8 cellular contexts compared by ENCODE assay signal in the genomic region with DNA sequence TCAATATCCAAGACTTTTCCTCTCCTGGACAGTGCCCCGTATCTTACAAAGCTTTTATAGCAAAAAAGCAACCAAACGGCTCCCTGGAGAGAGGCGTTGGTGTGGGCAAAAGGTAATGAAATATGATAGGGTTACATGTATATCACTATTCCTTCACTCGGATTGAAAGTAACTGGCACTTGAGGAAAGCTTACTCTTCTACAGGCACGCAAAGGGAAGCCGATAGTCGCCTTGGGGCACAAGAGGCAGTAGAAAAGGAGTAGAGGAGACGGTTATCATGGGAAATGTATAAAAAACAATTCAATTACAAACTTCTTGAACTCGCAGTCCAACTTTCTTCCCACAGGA. TPM values are rescaled to one million over a fixed set of nuclear protein-coding genes. Genes with fewer than 3 reads are reported as not detected.
A peak's percentile ranks its signal among the peaks of the same experiment; 100 is the strongest.
DNase-seq lines count a peak whose midpoint lies in the region; ATAC-seq, FAIRE-seq and TF ChIP-seq lines count a peak whose summit lies in the region.

No MANE protein-coding gene starts in this region.

- no peak overlapping the region for H2BK15ac ChIP-seq in mesenchymal stem cell (ENCODE audit: low read depth, poor library complexity, severe bottlenecking)

- no peak overlapping the region for H4K91ac ChIP-seq in mesenchymal stem cell (ENCODE audit: low read length)

- no peak overlapping the region for H3K18ac ChIP-seq in mesenchymal stem cell (ENCODE audit: low read depth in 1 of 2, low read length in 2 of 2)

- H3K27me3 ChIP-seq in body of pancreas (no peaks in the 10 kb centered on the region), mesenchymal stem cell (ENCODE audit: control insufficient read depth in 1 of 2, insufficient read depth in 1 of 2, low read length in 2 of 2) (no peaks in the 10 kb centered on the region)

- H2BK12ac ChIP-seq in mesenchymal stem cell (ENCODE audit: low read length in 2 of 2): no peak overlapping the region

- no peak for FAIRE-seq in A549 (lab: Jason Lieb, UNC)

- no peak overlapping the region for H2BK120ac ChIP-seq in mesenchymal stem cell (ENCODE audit: low read depth, low read length)

- TF ChIP-seq RAD21 in A549 (conservative IDR thresholded peaks at IDR 0.05 in 1 of 2, IDR thresholded peaks at IDR 0.05 in 1 of 2): no peak

- H3K4me1 ChIP-seq in A549 (peaks cover 23% of the 10 kb centered on the region), body of pancreas (peaks cover 44% of the 10 kb centered on the region), mesenchymal stem cell (ENCODE audit: control insufficient read depth, insufficient read depth, low read depth, low read length) (no peaks in the 10 kb centered on the region)

- H3K4me3 ChIP-seq in A549: peak overlapping the region; percentile 99
- peak overlapping the region in 1 of 2 donors; percentile 60 for H3K4me3 ChIP-seq in body of pancreas
- peak overlapping the region in 1 of 2 experiments; percentile 93 for H3K4me3 ChIP-seq in mesenchymal stem cell (ENCODE audit: insufficient read depth in 1 of 2, low read depth in 1 of 2, low read length in 2 of 2)

- no peak overlapping the region for H2AK5ac ChIP-seq in mesenchymal stem cell (ENCODE audit: low read length, severe bottlenecking)

- TF ChIP-seq CTCF in A549 (IDR thresholded peaks at IDR 0.05) (no peak), body of pancreas (IDR thresholded peaks at IDR 0.05) (no peak)

- H3K36me3 ChIP-seq in body of pancreas (replicated peaks in 1 of 2; ENCODE audit: insufficient read depth in 1 of 2, low read depth in 2 of 2) (peaks cover 0 to 1% of the 10 kb centered on the region in 2 donors), mesenchymal stem cell (ENCODE audit: control insufficient read depth in 1 of 2, insufficient read depth in 2 of 2, low read depth in 1 of 2, low read length in 2 of 2) (peaks cover 10 to 28% of the 10 kb centered on the region in 2 experiments)

- H3K79me1 ChIP-seq in mesenchymal stem cell (replicated peaks; ENCODE audit: low read length, poor library complexity, severe bottlenecking): peaks cover 2% of the 10 kb centered on the region

- H3K27ac ChIP-seq in A549 (peak overlapping the region; percentile 95 to 98; a peak in 5 of 6 replicates), body of pancreas (peak overlapping the region; percentile 98 to 100 (median 98)), mesenchymal stem cell (ENCODE audit: low read length, poor library complexity, severe bottlenecking) (peak overlapping the region; percentile 24)

- no peak for TF ChIP-seq POLR2A in A549 (IDR thresholded peaks at IDR 0.05; ENCODE audit: low read length)
- TF ChIP-seq POLR2A in body of pancreas (IDR thresholded peaks at IDR 0.05): no peak

- no peak overlapping the region for H3K14ac ChIP-seq in mesenchymal stem cell (ENCODE audit: low read length in 2 of 2)

- CTCF ChIA-PET in A549 (lab: Yijun Ruan, JAX): interaction anchor here (0.9 to 20.4 kb wide), 7 partner anchors 8 to 490 kb away, joined by 3 to 303 read pairs (median 18); no protein-coding TSS in a partner anchor

- no peak for ATAC-seq in A549
- no peak for ATAC-seq in body of pancreas
- no peak for ATAC-seq in HG03521 (IDR thresholded peaks at IDR 0.05; ENCODE audit: unreplicated experiment)

- no peak overlapping the region for H2AFZ ChIP-seq in mesenchymal stem cell (ENCODE audit: low read depth, low read length)

- H3K4me2 ChIP-seq in A549: peak overlapping the region; percentile 74
- H3K4me2 ChIP-seq in mesenchymal stem cell (ENCODE audit: low read length, poor library complexity, severe bottlenecking): peak overlapping the region; percentile 70

- peak overlapping the region; percentile 7 for H4K8ac ChIP-seq in mesenchymal stem cell (ENCODE audit: low read length)

- peak overlapping the region; percentile 91 for H3K9ac ChIP-seq in mesenchymal stem cell (ENCODE audit: low read length)

- no peak for TF ChIP-seq EP300 in A549 (IDR thresholded peaks at IDR 0.05)

- DNase-seq in A549 (ENCODE audit: low read depth in 1 of 2, low spot score in 1 of 2) (no peak), HT1080 (ENCODE audit: low read depth) (peak; percentile 17), body of pancreas (no peak), mesenchymal stem cell (peak; percentile 44), 8988T (no peak), NCI-H748 (lab: John Stamatoyannopoulos, UW; ENCODE audit: unreplicated experiment) (no peak), AG08395 (ENCODE audit: low spot score) (no peak)

- no peak overlapping the region for H2BK5ac ChIP-seq in mesenchymal stem cell (ENCODE audit: low read depth, low read length, poor library complexity, severe bottlenecking)

- no peaks in the 10 kb centered on the region for H3K9me3 ChIP-seq in A549
- no peaks in the 10 kb centered on the region for H3K9me3 ChIP-seq in body of pancreas
- H3K9me3 ChIP-seq in mesenchymal stem cell (ENCODE audit: control insufficient read depth, low read length): no peaks in the 10 kb centered on the region

- 27% methylated on average over 9 of the region's 9 CpGs for WGBS in A549 (ENCODE audit: missing lambda C conversion rate)
- 1 to 3% methylated on average over 9 of the region's 9 CpGs for WGBS in body of pancreas, 2 donors
- WGBS in mesenchymal stem cell: 60% methylated on average over 1 of the region's 9 CpGs

- POLR2A ChIA-PET in A549 (lab: Yijun Ruan, JAX): interaction anchor here (1.1 to 3.0 kb wide), 3 partner anchors 19 to 297 kb away, joined by 3 to 33 read pairs (median 4); a partner anchor contains a TSS

- intact Hi-C loops in body of pancreas (cut with DNase I): no loop called here

- no peak overlapping the region for H3K23ac ChIP-seq in mesenchymal stem cell (ENCODE audit: low read length in 2 of 2)

- no peak overlapping the region for H3K4ac ChIP-seq in mesenchymal stem cell (ENCODE audit: low read depth in 1 of 2, low read length in 2 of 2)

TF ChIP-seq in A549, 52 proteins besides CTCF, POLR2A, EP300 and RAD21 (continues in another document):
- no peak for TF ChIP-seq RCOR1 (IDR thresholded peaks at IDR 0.05; ENCODE audit: low read depth, low read length)
- TF ChIP-seq MYC (IDR thresholded peaks at IDR 0.05; ENCODE audit: borderline replicate concordance, low read length): no peak
- TF ChIP-seq MAZ (IDR thresholded peaks at IDR 0.05; ENCODE audit: borderline replicate concordance, low read depth, low read length): no peak
- TF ChIP-seq, protein P1, sequence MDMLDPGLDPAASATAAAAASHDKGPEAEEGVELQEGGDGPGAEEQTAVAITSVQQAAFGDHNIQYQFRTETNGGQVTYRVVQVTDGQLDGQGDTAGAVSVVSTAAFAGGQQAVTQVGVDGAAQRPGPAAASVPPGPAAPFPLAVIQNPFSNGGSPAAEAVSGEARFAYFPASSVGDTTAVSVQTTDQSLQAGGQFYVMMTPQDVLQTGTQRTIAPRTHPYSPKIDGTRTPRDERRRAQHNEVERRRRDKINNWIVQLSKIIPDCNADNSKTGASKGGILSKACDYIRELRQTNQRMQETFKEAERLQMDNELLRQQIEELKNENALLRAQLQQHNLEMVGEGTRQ (IDR thresholded peaks at IDR 0.05): no peak

RNA-seq across cellular contexts. Expression of a gene that starts 1.1 kb away (rescaled TPM):
- polyA plus RNA-seq in A549 (2011; rRNA removed): 53.4 and 82.2 TPM in 2 replicates
- polyA plus RNA-seq in A549 (2012; cell fraction: cytosol; rRNA removed): 27.8 and 37.6 TPM in 2 replicates
- 183 and 188 TPM in 2 replicates for polyA plus RNA-seq in A549 (2012; cell fraction: nucleus; rRNA removed)
- 57.4 to 59.8 TPM (median 59.4 TPM) in 3 replicates for polyA plus RNA-seq in A549 (2017; fragmentation: RNase III; extraction: RNeasy Plus Mini Kit Qiagen cat#74134 plus additional on column Dnase treatment)
- polyA minus RNA-seq in A549 (2011; rRNA and poly(A)+ RNA removed): 157 and 182 TPM in 2 replicates
- 60.8 and 62.0 TPM in 2 replicates for total RNA-seq in HT1080 (2014; rRNA removed; shearing (Covaris generic))
- 76.8 and 85.8 TPM in 2 replicates for polyA plus RNA-seq in HT1080 (2015; cell fraction: cytosol; rRNA removed)
- 199 and 204 TPM in 2 replicates for polyA plus RNA-seq in HT1080 (2015; cell fraction: nucleus; rRNA removed)
- 10 to 100 TPM; 28.3 to 47.0 TPM for total RNA-seq in body of pancreas
- 20.3 TPM for polyA plus RNA-seq in mesenchymal stem cell (2013, experiment 1 of 2)
- 19.1 TPM for polyA plus RNA-seq in mesenchymal stem cell (2013, experiment 2 of 2)

RNA-seq across cellular contexts. Expression of a gene that starts 19.0 kb away (rescaled TPM):
- 67.3 and 80.0 TPM in 2 replicates for polyA plus RNA-seq in A549 (2011; rRNA removed)
- 69.5 and 84.1 TPM in 2 replicates for polyA plus RNA-seq in A549 (2012; cell fraction: cytosol; rRNA removed)
- polyA plus RNA-seq in A549 (2012; cell fraction: nucleus; rRNA removed): 82.2 and 128 TPM in 2 replicates
- 51.1 to 56.9 TPM (median 51.7 TPM) in 3 replicates for polyA plus RNA-seq in A549 (2017; fragmentation: RNase III; extraction: RNeasy Plus Mini Kit Qiagen cat#74134 plus additional on column Dnase treatment)
- 67.7 and 68.1 TPM in 2 replicates for polyA minus RNA-seq in A549 (2011; rRNA and poly(A)+ RNA removed)
- 86.7 and 104 TPM in 2 replicates for total RNA-seq in HT1080 (2014; rRNA removed; shearing (Covaris generic))
- polyA plus RNA-seq in HT1080 (2015; cell fraction: cytosol; rRNA removed): 52.6 and 53.8 TPM in 2 replicates
- polyA plus RNA-seq in HT1080 (2015; cell fraction: nucleus; rRNA removed): 77.6 and 85.8 TPM in 2 replicates
- total RNA-seq in body of pancreas: 10 to 100 TPM; 42.8 to 63.8 TPM
- polyA plus RNA-seq in mesenchymal stem cell (2013, experiment 1 of 2): 42.8 TPM
- 42.2 TPM for polyA plus RNA-seq in mesenchymal stem cell (2013, experiment 2 of 2)

RNA-seq across cellular contexts. Expression of a gene that starts 19.1 kb away (rescaled TPM):
- polyA plus RNA-seq in A549 (2011; rRNA removed): 2.8 and 3.6 TPM in 2 replicates
- polyA plus RNA-seq in A549 (2012; cell fraction: cytosol; rRNA removed): 4.7 and 4.9 TPM in 2 replicates
- 16.1 and 20.1 TPM in 2 replicates for polyA plus RNA-seq in A549 (2012; cell fraction: nucleus; rRNA removed)
- polyA plus RNA-seq in A549 (2017; fragmentation: RNase III; extraction: RNeasy Plus Mini Kit Qiagen cat#74134 plus additional on column Dnase treatment): 5.0 to 6.5 TPM (median 6.5 TPM) in 3 replicates
- 1.9 and 2.5 TPM in 2 replicates for polyA minus RNA-seq in A549 (2011; rRNA and poly(A)+ RNA removed)
- total RNA-seq in HT1080 (2014; rRNA removed; shearing (Covaris generic)): 13.1 and 15.3 TPM in 2 replicates
- polyA plus RNA-seq in HT1080 (2015; cell fraction: cytosol; rRNA removed): 6.8 TPM in 2 replicates
- polyA plus RNA-seq in HT1080 (2015; cell fraction: nucleus; rRNA removed): 26.1 and 28.6 TPM in 2 replicates
- total RNA-seq in body of pancreas: 1 to 10 TPM; 2.9 to 8.9 TPM
- 4.3 TPM for polyA plus RNA-seq in mesenchymal stem cell (2013, experiment 1 of 2)
- 4.2 TPM for polyA plus RNA-seq in mesenchymal stem cell (2013, experiment 2 of 2)

RNA-seq across cellular contexts. Expression of a gene that starts 33.6 kb away (rescaled TPM):
- 11.0 and 12.2 TPM in 2 replicates for polyA plus RNA-seq in A549 (2011; rRNA removed)
- polyA plus RNA-seq in A549 (2012; cell fraction: cytosol; rRNA removed): 9.2 and 9.7 TPM in 2 replicates
- 87.6 and 92.1 TPM in 2 replicates for polyA plus RNA-seq in A549 (2012; cell fraction: nucleus; rRNA removed)
- 10.1 to 14.5 TPM (median 14.0 TPM) in 3 replicates for polyA plus RNA-seq in A549 (2017; fragmentation: RNase III; extraction: RNeasy Plus Mini Kit Qiagen cat#74134 plus additional on column Dnase treatment)
- 6.9 and 12.2 TPM in 2 replicates for polyA minus RNA-seq in A549 (2011; rRNA and poly(A)+ RNA removed)
- 7.2 and 7.5 TPM in 2 replicates for total RNA-seq in HT1080 (2014; rRNA removed; shearing (Covaris generic))
- polyA plus RNA-seq in HT1080 (2015; cell fraction: cytosol; rRNA removed): 6.3 and 6.8 TPM in 2 replicates
- polyA plus RNA-seq in HT1080 (2015; cell fraction: nucleus; rRNA removed): 89.1 and 99.4 TPM in 2 replicates
- 10 to 100 TPM; 34.8 to 40.9 TPM for total RNA-seq in body of pancreas
- polyA plus RNA-seq in mesenchymal stem cell (2013, experiment 1 of 2): 17.4 TPM
- 17.0 TPM for polyA plus RNA-seq in mesenchymal stem cell (2013, experiment 2 of 2)

Comparison
In these comparisons a context has a peak if more than half of its experiments do, and no peak if none do; other contexts are left out.
1. DNase-seq: peak in HT1080 (single experiment) and mesenchymal stem cell (single experiment); none in A549 (0 of 2), body of pancreas (0 of 4), 8988T (single experiment), NCI-H748 (single experiment) and AG08395 (single experiment).
2. H3K27ac ChIP-seq: peak in every context shown above with its lines; median percentile 98 in body of pancreas; 96 in A549; 24 in mesenchymal stem cell.